Comparison of ENCODE assay signal across 1 cellular context in genomic region chr16:4307215-4308037, GRCh38.
TF ChIP-seq lines count a peak whose summit lies in the region.

No MANE protein-coding gene starts in this region.

TF ChIP-seq in K562, 482 proteins besides CTCF, POLR2A, EP300 and RAD21 (continued from another document and continues in another):
- TF ChIP-seq NKRF (IDR thresholded peaks at IDR 0.05; ENCODE audit: borderline replicate concordance) (peak; percentile 67), NELFE (IDR thresholded peaks at IDR 0.05; ENCODE audit: insufficient read depth, insufficient read length) (no peak), MXI1 (IDR thresholded peaks at IDR 0.05; ENCODE audit: low read depth, low read length) (peak; percentile 9; the same call in 1 of the 2 replicates), CHD2 (IDR thresholded peaks at IDR 0.05; ENCODE audit: low read depth, low read length) (peak; percentile 9; the same call in 1 of the 2 replicates), ZSCAN32 (CRISPR knock-in tag; IDR thresholded peaks at IDR 0.05) (no peak), BCLAF1 (IDR thresholded peaks at IDR 0.05; ENCODE audit: borderline replicate concordance in 1 of 2, control insufficient read depth in 1 of 2, low read depth in 2 of 2, low read length in 1 of 2) (no peak), KDM5B (IDR thresholded peaks at IDR 0.05; ENCODE audit: insufficient replicate concordance, low read depth, low read length) (peak; percentile 48), ZNF239 (CRISPR knock-in tag; IDR thresholded peaks at IDR 0.05) (no peak), ZNF561 (CRISPR knock-in tag; conservative IDR thresholded peaks at IDR 0.05) (no peak), POLR2B (IDR thresholded peaks at IDR 0.05; ENCODE audit: low read depth, partially characterized antibody) (peak; percentile 76), NR2C2 (CRISPR knock-in tag; IDR thresholded peaks at IDR 0.05) (no peak; the same call in 1 of the 2 replicates), NR2C2 (tag; IDR thresholded peaks at IDR 0.05) (peak; percentile 96), CBX3 (IDR thresholded peaks at IDR 0.05; ENCODE audit: borderline replicate concordance in 1 of 2, low read length in 2 of 2) (peak in 1 of 2 experiments; percentile 88; a peak in 2 of 3 replicates), SOX6 (IDR thresholded peaks at IDR 0.05) (peak; percentile 25; the same call in 1 of the 2 replicates), SAFB (IDR thresholded peaks at IDR 0.05; ENCODE audit: borderline replicate concordance, low read depth, low read length) (peak; percentile 50; the same call in 1 of the 2 replicates), HMG20B (CRISPR knock-in tag; IDR thresholded peaks at IDR 0.05) (no peak), SMARCA4 (IDR thresholded peaks at IDR 0.05) (0 out of 2 replicates have a peak, but pooled peaks have one; percentile 20), CREM (IDR thresholded peaks at IDR 0.05; ENCODE audit: low read depth) (peak; percentile 88), HDAC2 (IDR thresholded peaks at IDR 0.05) (peak; percentile 15; the same call in 1 of the 2 replicates), TEAD4 (IDR thresholded peaks at IDR 0.05; ENCODE audit: low read length) (peak; percentile 54; the same call in 1 of the 2 replicates), TEAD4 (CRISPR knock-in tag; IDR thresholded peaks at IDR 0.05; ENCODE audit: borderline replicate concordance) (no peak), NR2C1 (IDR thresholded peaks at IDR 0.05) (peak; percentile 41; the same call in 1 of the 2 replicates), NR2C1 (tag; IDR thresholded peaks at IDR 0.05) (peak; percentile 60; the same call in 1 of the 2 replicates), ZNF175 (CRISPR knock-in tag; IDR thresholded peaks at IDR 0.05; ENCODE audit: low read depth) (0 out of 2 replicates have a peak, but pooled peaks have one; percentile 54), ZNF766 (CRISPR knock-in tag; conservative IDR thresholded peaks at IDR 0.05) (0 out of 2 replicates have a peak, but pooled peaks have one; percentile 42), BHLHE40 (IDR thresholded peaks at IDR 0.05; ENCODE audit: low read length) (peak; percentile 70), KDM4B (IDR thresholded peaks at IDR 0.05; ENCODE audit: borderline replicate concordance in 2 of 2, low read depth in 1 of 2) (peak in 1 of 2 experiments; percentile 76; a peak in 1 of 4 replicates), HNRNPLL (IDR thresholded peaks at IDR 0.05; ENCODE audit: low read depth, low read length, poor library complexity, severe bottlenecking) (peak; percentile 59), LARP7 (IDR thresholded peaks at IDR 0.05) (peak; percentile 55; the same call in 1 of the 2 replicates), HDAC1 (IDR thresholded peaks at IDR 0.05) (peak in 1 of 2 experiments; percentile 71; a peak in 2 of 4 replicates), SRSF1 (IDR thresholded peaks at IDR 0.05; ENCODE audit: low read depth, low read length) (no peak), ZNF407 (IDR thresholded peaks at IDR 0.05; ENCODE audit: low read depth) (no peak)
- TF ChIP-seq, protein P1, sequence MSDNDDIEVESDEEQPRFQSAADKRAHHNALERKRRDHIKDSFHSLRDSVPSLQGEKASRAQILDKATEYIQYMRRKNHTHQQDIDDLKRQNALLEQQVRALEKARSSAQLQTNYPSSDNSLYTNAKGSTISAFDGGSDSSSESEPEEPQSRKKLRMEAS (CRISPR knock-in tag; IDR thresholded peaks at IDR 0.05), result peak; percentile 56
- TF ChIP-seq, protein P2, sequence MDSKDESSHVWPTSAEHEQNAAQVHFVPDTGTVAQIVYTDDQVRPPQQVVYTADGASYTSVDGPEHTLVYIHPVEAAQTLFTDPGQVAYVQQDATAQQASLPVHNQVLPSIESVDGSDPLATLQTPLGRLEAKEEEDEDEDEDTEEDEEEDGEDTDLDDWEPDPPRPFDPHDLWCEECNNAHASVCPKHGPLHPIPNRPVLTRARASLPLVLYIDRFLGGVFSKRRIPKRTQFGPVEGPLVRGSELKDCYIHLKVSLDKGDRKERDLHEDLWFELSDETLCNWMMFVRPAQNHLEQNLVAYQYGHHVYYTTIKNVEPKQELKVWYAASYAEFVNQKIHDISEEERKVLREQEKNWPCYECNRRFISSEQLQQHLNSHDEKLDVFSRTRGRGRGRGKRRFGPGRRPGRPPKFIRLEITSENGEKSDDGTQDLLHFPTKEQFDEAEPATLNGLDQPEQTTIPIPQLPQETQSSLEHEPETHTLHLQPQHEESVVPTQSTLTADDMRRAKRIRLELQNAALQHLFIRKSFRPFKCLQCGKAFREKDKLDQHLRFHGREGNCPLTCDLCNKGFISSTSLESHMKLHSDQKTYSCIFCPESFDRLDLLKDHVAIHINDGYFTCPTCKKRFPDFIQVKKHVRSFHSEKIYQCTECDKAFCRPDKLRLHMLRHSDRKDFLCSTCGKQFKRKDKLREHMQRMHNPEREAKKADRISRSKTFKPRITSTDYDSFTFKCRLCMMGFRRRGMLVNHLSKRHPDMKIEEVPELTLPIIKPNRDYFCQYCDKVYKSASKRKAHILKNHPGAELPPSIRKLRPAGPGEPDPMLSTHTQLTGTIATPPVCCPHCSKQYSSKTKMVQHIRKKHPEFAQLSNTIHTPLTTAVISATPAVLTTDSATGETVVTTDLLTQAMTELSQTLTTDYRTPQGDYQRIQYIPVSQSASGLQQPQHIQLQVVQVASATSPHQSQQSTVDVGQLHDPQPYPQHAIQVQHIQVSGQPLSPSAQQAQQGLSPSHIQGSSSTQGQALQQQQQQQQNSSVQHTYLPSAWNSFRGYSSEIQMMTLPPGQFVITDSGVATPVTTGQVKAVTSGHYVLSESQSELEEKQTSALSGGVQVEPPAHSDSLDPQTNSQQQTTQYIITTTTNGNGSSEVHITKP (IDR thresholded peaks at IDR 0.05; ENCODE audit: partially characterized antibody), result peak; percentile 85
- TF ChIP-seq, protein P3, sequence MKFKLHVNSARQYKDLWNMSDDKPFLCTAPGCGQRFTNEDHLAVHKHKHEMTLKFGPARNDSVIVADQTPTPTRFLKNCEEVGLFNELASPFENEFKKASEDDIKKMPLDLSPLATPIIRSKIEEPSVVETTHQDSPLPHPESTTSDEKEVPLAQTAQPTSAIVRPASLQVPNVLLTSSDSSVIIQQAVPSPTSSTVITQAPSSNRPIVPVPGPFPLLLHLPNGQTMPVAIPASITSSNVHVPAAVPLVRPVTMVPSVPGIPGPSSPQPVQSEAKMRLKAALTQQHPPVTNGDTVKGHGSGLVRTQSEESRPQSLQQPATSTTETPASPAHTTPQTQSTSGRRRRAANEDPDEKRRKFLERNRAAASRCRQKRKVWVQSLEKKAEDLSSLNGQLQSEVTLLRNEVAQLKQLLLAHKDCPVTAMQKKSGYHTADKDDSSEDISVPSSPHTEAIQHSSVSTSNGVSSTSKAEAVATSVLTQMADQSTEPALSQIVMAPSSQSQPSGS (CRISPR knock-in tag; IDR thresholded peaks at IDR 0.05), result peak; percentile 16; the same call in 1 of the 2 replicates
- TF ChIP-seq, protein P4, sequence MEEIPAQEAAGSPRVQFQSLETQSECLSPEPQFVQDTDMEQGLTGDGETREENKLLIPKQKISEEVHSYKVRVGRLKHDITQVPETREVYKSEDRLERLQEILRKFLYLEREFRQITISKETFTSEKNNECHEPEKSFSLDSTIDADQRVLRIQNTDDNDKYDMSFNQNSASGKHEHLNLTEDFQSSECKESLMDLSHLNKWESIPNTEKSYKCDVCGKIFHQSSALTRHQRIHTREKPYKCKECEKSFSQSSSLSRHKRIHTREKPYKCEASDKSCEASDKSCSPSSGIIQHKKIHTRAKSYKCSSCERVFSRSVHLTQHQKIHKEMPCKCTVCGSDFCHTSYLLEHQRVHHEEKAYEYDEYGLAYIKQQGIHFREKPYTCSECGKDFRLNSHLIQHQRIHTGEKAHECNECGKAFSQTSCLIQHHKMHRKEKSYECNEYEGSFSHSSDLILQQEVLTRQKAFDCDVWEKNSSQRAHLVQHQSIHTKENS (CRISPR knock-in tag; IDR thresholded peaks at IDR 0.05), result no peak
- TF ChIP-seq, protein P5, sequence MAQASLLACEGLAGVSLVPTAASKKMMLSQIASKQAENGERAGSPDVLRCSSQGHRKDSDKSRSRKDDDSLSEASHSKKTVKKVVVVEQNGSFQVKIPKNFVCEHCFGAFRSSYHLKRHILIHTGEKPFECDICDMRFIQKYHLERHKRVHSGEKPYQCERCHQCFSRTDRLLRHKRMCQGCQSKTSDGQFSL (CRISPR knock-in tag; IDR thresholded peaks at IDR 0.05), result 0 out of 2 replicates have a peak, but pooled peaks have one; percentile 29
- TF ChIP-seq, protein P5 (tag; IDR thresholded peaks at IDR 0.05), result 0 out of 4 replicates have a peak, but pooled peaks of 1 of the 2 experiments have one; percentile 49
